8 cellular contexts compared by ENCODE assay signal in the genomic region with DNA sequence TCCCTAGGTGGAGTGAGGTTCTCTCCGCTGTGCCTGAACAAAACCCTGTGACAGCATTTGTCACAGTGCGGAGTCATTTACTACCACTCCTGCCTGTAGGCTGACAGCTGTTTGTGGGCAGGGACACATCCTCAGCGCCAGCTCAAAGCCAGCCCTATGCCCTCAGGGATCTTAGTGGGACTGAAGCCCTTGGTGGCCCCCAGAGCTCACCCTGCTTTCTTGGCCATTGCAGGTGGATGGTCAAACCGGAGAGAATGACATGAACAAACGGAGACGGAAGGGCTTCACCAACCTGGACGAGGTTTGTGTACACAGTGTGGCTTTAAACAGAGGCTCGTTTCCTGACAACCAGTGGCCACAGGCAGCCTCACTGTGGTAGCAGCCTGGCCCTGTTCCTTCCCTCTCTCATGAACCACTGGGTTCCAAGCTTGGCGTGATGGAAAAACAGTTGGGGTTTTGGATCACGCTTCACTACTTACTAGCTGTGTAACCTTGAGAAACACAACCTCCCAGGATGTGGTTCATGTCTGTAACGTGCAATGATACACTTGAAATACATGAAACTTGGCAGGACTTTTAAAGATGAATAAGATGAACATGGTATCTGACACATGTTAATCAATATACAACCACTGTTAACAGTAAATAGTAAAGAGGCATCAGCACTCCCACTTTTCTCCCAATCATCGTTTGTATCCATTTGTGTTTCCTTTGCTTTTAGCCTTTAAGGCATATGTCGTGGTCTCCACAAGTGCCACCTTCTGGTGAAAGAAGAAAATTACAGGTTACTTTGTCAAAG.
DNase-seq lines count a peak whose midpoint lies in the region; ATAC-seq and TF ChIP-seq lines count a peak whose summit lies in the region.

No MANE protein-coding gene starts in this region.

- intact Hi-C loops in dorsolateral prefrontal cortex (cut with DNase I): loop anchor here (2.0 to 10.0 kb wide), 5 partner anchors 46 to 189 kb away; a partner anchor contains a TSS
- intact Hi-C loops in stomach (cut with DNase I; ENCODE audit: low total_unique reads): no loop called here

- in situ Hi-C loops in ACHN (cut with HindIII; ENCODE audit: low pct_ligation_motif_present, low pct_unique_long_range_greater_than_20kb, low sequenced_read_pairs): no loop called here

- no peak for TF ChIP-seq EP300 in stomach (IDR thresholded peaks at IDR 0.05)

- H3K4me3 ChIP-seq in WI38 (ENCODE audit: low read depth, low read length): no peak overlapping the region
- H3K4me3 ChIP-seq in dorsolateral prefrontal cortex: no peak overlapping the region
- no peak overlapping the region for H3K4me3 ChIP-seq in mesodermal cell (ENCODE audit: extremely low read depth, insufficient read depth, low read length, poor library complexity, severe bottlenecking)
- H3K4me3 ChIP-seq in stomach: no peak overlapping the region

- peak; percentile 63 for DNase-seq in ACHN
- peak; percentile 50 for DNase-seq in NCI-H2029 (lab: John Stamatoyannopoulos, UW)
- peak in 1 of 10 donors; percentile 70 for DNase-seq in dorsolateral prefrontal cortex
- peak; percentile 44 for DNase-seq in stomach

- H3K4me1 ChIP-seq in mesodermal cell (ENCODE audit: control insufficient read depth, insufficient read depth, low read length, poor library complexity, severe bottlenecking) (peaks cover 11% of the 10 kb centered on the region), stomach (peaks cover 51 to 99% (median 84%) of the 10 kb centered on the region in 4 donors)

- WGBS in mesodermal cell (ENCODE audit: insufficient coverage in 2 of 2), 2 experiments: 84 to 98% methylated on average over 9 to 10 of the region's 13 CpGs
- WGBS in stomach, 5 donors: 32 to 42% (median 36%) methylated on average over 13 of the region's 13 CpGs

- H3K27me3 ChIP-seq in dorsolateral prefrontal cortex (no peaks in the 10 kb centered on the region), stomach (no peaks in the 10 kb centered on the region)

- TF ChIP-seq CTCF in GM12872 (IDR thresholded peaks at IDR 0.05; ENCODE audit: insufficient read depth, low read depth, low read length) (peak; percentile 65), WI38 (IDR thresholded peaks at IDR 0.05; ENCODE audit: low read depth, low read length) (peak; percentile 38), dorsolateral prefrontal cortex (IDR thresholded peaks at IDR 0.05 in 54 of 56, conservative IDR thresholded peaks at IDR 0.05 in 2 of 56; ENCODE audit: low read depth in 1 of 56, partially characterized antibody in 56 of 56) (peak; percentile 59 to 89 (median 80)), stomach (IDR thresholded peaks at IDR 0.05) (peak in 5 of 7 experiments; percentile 51 to 76 (median 67))

- ATAC-seq in HG02642 (IDR thresholded peaks at IDR 0.05; ENCODE audit: poor library complexity, unreplicated experiment): peak; percentile 66

- no peaks in the 10 kb centered on the region for H3K9me3 ChIP-seq in mesodermal cell (ENCODE audit: control insufficient read depth, low read length)
- no peaks in the 10 kb centered on the region for H3K9me3 ChIP-seq in stomach

- H3K27ac ChIP-seq in dorsolateral prefrontal cortex: peak overlapping the region in 55 of 59 donors; percentile 13 to 89 (median 68)
- peak overlapping the region; percentile 32 for H3K27ac ChIP-seq in mesodermal cell (ENCODE audit: low read depth, low read length, severe bottlenecking)
- peak overlapping the region; percentile 58 to 91 (median 81) for H3K27ac ChIP-seq in stomach

- H3K36me3 ChIP-seq in mesodermal cell (ENCODE audit: control insufficient read depth, insufficient read depth, low read length): peaks cover 85% of the 10 kb centered on the region
- peaks cover 16 to 51% (median 29%) of the 10 kb centered on the region in 4 donors for H3K36me3 ChIP-seq in stomach

- TF ChIP-seq POLR2A in stomach (IDR thresholded peaks at IDR 0.05): no peak
